ENCODE assay signal across 8 cellular contexts in the genomic region with DNA sequence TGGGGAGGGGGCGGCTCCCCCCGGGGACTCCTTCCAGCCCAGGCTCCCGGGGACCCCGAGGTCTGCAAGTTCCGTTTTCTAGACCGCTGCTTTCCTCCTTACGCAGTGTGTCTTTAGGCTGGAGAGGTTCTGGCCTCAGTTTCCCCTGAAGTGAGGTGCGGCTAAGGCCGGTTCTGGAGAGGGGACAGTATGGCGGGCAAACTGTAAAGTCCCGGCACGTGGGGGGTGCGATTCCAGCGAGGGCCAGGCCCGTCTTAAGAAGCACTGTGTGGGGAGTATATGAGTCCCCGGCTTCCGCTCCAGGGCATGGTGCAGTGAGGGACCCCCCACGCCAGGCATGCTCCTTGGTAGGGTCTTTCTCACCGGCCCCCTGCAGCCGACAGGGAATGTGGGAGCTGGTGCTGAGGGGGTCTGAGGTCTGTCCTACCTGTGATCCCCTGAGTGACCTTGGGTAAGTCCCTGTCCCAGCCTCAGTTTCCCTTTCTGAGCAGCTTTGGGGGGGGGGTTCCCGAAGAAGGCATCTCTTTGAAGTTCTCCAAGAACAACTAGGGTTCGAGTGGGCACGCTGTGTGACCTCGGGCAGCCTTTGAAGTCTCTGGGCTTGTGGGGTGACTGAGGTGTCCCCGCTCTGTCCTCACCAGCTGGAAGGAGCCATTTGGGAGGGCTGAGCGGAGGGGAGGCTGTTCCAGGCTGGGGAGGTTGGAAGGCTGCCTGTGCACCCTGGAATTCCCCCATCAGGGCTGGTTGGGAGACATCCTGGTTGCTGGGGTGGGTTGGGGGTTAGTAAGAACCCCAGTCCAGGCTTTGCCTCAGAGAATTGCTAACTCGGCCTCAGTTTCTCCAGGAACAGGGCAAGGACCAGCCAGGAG. TPM values are rescaled to one million over a fixed set of nuclear protein-coding genes. Genes with fewer than 3 reads are reported as not detected.
A peak's percentile ranks its signal among the peaks of the same experiment; 100 is the strongest.
DNase-seq lines count a peak whose midpoint lies in the region; ATAC-seq, FAIRE-seq and TF ChIP-seq lines count a peak whose summit lies in the region.

No MANE protein-coding gene starts in this region.

- H3K4me1 Mint-ChIP-seq in brain: peaks cover 52% of the 10 kb centered on the region

- DNase-seq in A549 (ENCODE audit: low read depth in 1 of 2, low spot score in 1 of 2) (no peak), HL-60 (ENCODE audit: low read depth in 1 of 2, low spot score in 1 of 2) (peak; percentile 81 to 84), germinal center (ENCODE audit: low spot score) (no peak)
- DNase-seq in activated effector memory CD4-positive, alpha-beta T cell treated with anti-CD3 and anti-CD28 coated beads, Interleukin-2, amount 50 U/mL, for 16 hours: no peak

- no peaks in the 10 kb centered on the region for H3K27me3 ChIP-seq in HL-60 (ENCODE audit: insufficient read depth, poor library complexity, severe bottlenecking)
- H3K27me3 ChIP-seq in mononuclear cell (ENCODE audit: insufficient read depth, low read length): no peaks in the 10 kb centered on the region

- POLR2A ChIA-PET in A549 (lab: Yijun Ruan, JAX): interaction anchor here (0.6 kb wide), 1 partner anchor 17 kb away, joined by 6 read pairs; no protein-coding TSS in a partner anchor

- WGBS in A549 (ENCODE audit: missing lambda C conversion rate): 12% methylated on average over 5 of the region's 27 CpGs

- no peak for TF ChIP-seq EP300 in A549 (IDR thresholded peaks at IDR 0.05)

- H3K9me3 ChIP-seq in A549 (no peaks in the 10 kb centered on the region), mononuclear cell (ENCODE audit: low read depth, low read length) (no peaks in the 10 kb centered on the region)

- no peak for TF ChIP-seq POLR2A in A549 (IDR thresholded peaks at IDR 0.05; ENCODE audit: low read length)

- peak overlapping the region; percentile 99 for H3K4me2 ChIP-seq in A549

- H3K4me1 ChIP-seq in A549 (peaks cover 49% of the 10 kb centered on the region), mononuclear cell (ENCODE audit: insufficient read depth, low read length) (peaks cover 51% of the 10 kb centered on the region)

- H3K4me3 ChIP-seq in A549 (peak overlapping the region; percentile 83), HL-60 (replicated peaks; ENCODE audit: insufficient read depth, low read length) (peak overlapping the region; percentile 69), mononuclear cell (ENCODE audit: low read length) (peak overlapping the region; percentile 26)

- TF ChIP-seq RAD21 in A549 (conservative IDR thresholded peaks at IDR 0.05 in 1 of 2, IDR thresholded peaks at IDR 0.05 in 1 of 2): no peak

- CTCF ChIA-PET in A549 (lab: Yijun Ruan, JAX): interaction anchor here (1.2 kb wide), 1 partner anchor 105 kb away, joined by 6 read pairs; no protein-coding TSS in a partner anchor

- peaks cover 90% of the 10 kb centered on the region for H3K27me3 Mint-ChIP-seq in brain

- peak overlapping the region; percentile 71 to 85 (median 76) for H3K4me3 Mint-ChIP-seq in brain

- peak overlapping the region; percentile 99 to 100 for H3K27ac ChIP-seq in A549
- peak overlapping the region; percentile 99 for H3K27ac ChIP-seq in HL-60 (replicated peaks)

- peak in 1 of 2 experiments; percentile 18; a peak in 3 of 6 replicates for ATAC-seq in A549
- no peak for ATAC-seq in GM18498 (IDR thresholded peaks at IDR 0.05; ENCODE audit: unreplicated experiment)
- ATAC-seq in GM19328 (IDR thresholded peaks at IDR 0.05; ENCODE audit: unreplicated experiment): no peak

- no peak for TF ChIP-seq CTCF in A549 (IDR thresholded peaks at IDR 0.05)
- TF ChIP-seq CTCF in HL-60 (IDR thresholded peaks at IDR 0.05; ENCODE audit: insufficient read depth, low read length): no peak
- no peak for TF ChIP-seq CTCF in brain (conservative IDR thresholded peaks at IDR 0.05)

- H3K9me3 Mint-ChIP-seq in brain: peaks cover 0 to 3% (median 0%) of the 10 kb centered on the region in 5 experiments

- H3K36me3 Mint-ChIP-seq in brain: no peaks in the 10 kb centered on the region

- H3K27ac Mint-ChIP-seq in brain: peak overlapping the region in 4 of 5 experiments; percentile 70 to 97 (median 90)

- no peak for FAIRE-seq in A549 (lab: Jason Lieb, UNC)

TF ChIP-seq in A549, 52 proteins besides CTCF, POLR2A, EP300 and RAD21:
- TF ChIP-seq, protein P1, sequence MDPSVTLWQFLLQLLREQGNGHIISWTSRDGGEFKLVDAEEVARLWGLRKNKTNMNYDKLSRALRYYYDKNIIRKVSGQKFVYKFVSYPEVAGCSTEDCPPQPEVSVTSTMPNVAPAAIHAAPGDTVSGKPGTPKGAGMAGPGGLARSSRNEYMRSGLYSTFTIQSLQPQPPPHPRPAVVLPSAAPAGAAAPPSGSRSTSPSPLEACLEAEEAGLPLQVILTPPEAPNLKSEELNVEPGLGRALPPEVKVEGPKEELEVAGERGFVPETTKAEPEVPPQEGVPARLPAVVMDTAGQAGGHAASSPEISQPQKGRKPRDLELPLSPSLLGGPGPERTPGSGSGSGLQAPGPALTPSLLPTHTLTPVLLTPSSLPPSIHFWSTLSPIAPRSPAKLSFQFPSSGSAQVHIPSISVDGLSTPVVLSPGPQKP (IDR thresholded peaks at IDR 0.05; ENCODE audit: low read depth, low read length): no peak
- TF ChIP-seq, protein P2, sequence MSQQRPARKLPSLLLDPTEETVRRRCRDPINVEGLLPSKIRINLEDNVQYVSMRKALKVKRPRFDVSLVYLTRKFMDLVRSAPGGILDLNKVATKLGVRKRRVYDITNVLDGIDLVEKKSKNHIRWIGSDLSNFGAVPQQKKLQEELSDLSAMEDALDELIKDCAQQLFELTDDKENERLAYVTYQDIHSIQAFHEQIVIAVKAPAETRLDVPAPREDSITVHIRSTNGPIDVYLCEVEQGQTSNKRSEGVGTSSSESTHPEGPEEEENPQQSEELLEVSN (IDR thresholded peaks at IDR 0.05; ENCODE audit: borderline replicate concordance, low read depth): no peak
- TF ChIP-seq EHMT2 (IDR thresholded peaks at IDR 0.05; ENCODE audit: low read depth) (no peak), CEBPB (IDR thresholded peaks at IDR 0.05) (peak in 1 of 2 experiments; percentile 26; a peak in 1 of 4 replicates), MAZ (IDR thresholded peaks at IDR 0.05; ENCODE audit: borderline replicate concordance, low read depth, low read length) (no peak), RARB (CRISPR knock-in tag; IDR thresholded peaks at IDR 0.05) (no peak)

RNA-seq across cellular contexts. Expression of gene NFIC, which starts 1.4 kb away (rescaled TPM):
- polyA plus RNA-seq in A549 (2011; rRNA removed): 2.6 and 4.7 TPM in 2 replicates
- polyA plus RNA-seq in A549 (2012; cell fraction: cytosol; rRNA removed): 8.9 and 14.2 TPM in 2 replicates
- 20.1 and 22.9 TPM in 2 replicates for polyA plus RNA-seq in A549 (2012; cell fraction: nucleus; rRNA removed)
- 34.6 to 36.4 TPM (median 34.9 TPM) in 3 replicates for polyA plus RNA-seq in A549 (2017; fragmentation: RNase III; extraction: RNeasy Plus Mini Kit Qiagen cat#74134 plus additional on column Dnase treatment)
- 10.5 and 14.6 TPM in 2 replicates for polyA minus RNA-seq in A549 (2011; rRNA and poly(A)+ RNA removed)
- 79.3 TPM for polyA plus RNA-seq in brain (ENCODE audit: insufficient read depth, low read depth, low replicate concordance)
- total RNA-seq in mononuclear cell: 17.3 TPM

Comparison
In these comparisons a context has a peak if more than half of its experiments do, and no peak if none do; other contexts are left out.
1. DNase-seq: peak in HL-60 (2 of 2); none in A549 (0 of 2), germinal center (single experiment) and activated effector memory CD4-positive, alpha-beta T cell treated with anti-CD3 and anti-CD28 coated beads, Interleukin-2, amount 50 U/mL, for 16 hours (single experiment).
2. H3K4me3 ChIP-seq: peak in every context shown above with its lines; median percentile 83 in A549; 69 in HL-60; 26 in mononuclear cell.